In genomic region chr18:57004366-57005121, GRCh38 we compare ENCODE assay signal across 8 cellular contexts.
DNase-seq lines count a peak whose midpoint lies in the region; ATAC-seq and TF ChIP-seq lines count a peak whose summit lies in the region.

No MANE protein-coding gene starts in this region.

- TF ChIP-seq CTCF in osteocyte (IDR thresholded peaks at IDR 0.05) (no peak), testis (IDR thresholded peaks at IDR 0.05) (no peak)

- H3K27ac Mint-ChIP-seq in osteocyte (ENCODE audit: unreplicated experiment): peak overlapping the region; percentile 52

- intact Hi-C loops in testis (cut with DNase I; ENCODE audit: low total_unique reads): no loop called here

- no peak for TF ChIP-seq POLR2A in testis (IDR thresholded peaks at IDR 0.05)

- no peaks in the 10 kb centered on the region for H3K9me3 ChIP-seq in testis

- no peaks in the 10 kb centered on the region for H3K36me3 ChIP-seq in testis (ENCODE audit: low read depth, missing control alignments)

- no peak overlapping the region for H3K4me3 ChIP-seq in testis

- H3K4me3 Mint-ChIP-seq in osteocyte (ENCODE audit: unreplicated experiment): no peak overlapping the region

- H3K27me3 ChIP-seq in testis: no peaks in the 10 kb centered on the region

- H3K4me1 ChIP-seq in testis: peaks cover 11% of the 10 kb centered on the region

- no peak overlapping the region for H3K27ac ChIP-seq in testis

- 70 to 74% methylated on average over 5 of the region's 5 CpGs for WGBS in testis, 2 donors

- ATAC-seq in GM21737 (IDR thresholded peaks at IDR 0.05; ENCODE audit: unreplicated experiment): peak; percentile 92

- H3K9me3 Mint-ChIP-seq in osteocyte (ENCODE audit: unreplicated experiment): no peaks in the 10 kb centered on the region

- H3K4me1 Mint-ChIP-seq in osteocyte (ENCODE audit: unreplicated experiment): peaks cover 35% of the 10 kb centered on the region

- in situ Hi-C loops in KBM-7 (cut with MboI; ENCODE audit: low pct_unique_long_range_greater_than_20kb, low sequenced_read_pairs): no loop called here

- DNase-seq in NCI-H345 (lab: John Stamatoyannopoulos, UW): peak; percentile 50
- DNase-seq in NCI-H345 treated with DMSO at 0.1 percent for 48 hours (lab: John Stamatoyannopoulos, UW; ENCODE audit: unreplicated experiment): no peak
- peak; percentile 54 for DNase-seq in KBM-7
- DNase-seq in astrocyte of the hippocampus (ENCODE audit: low read depth, low spot score): peak; percentile 31
- no peak for DNase-seq in osteocyte (ENCODE audit: extremely low spot score, unreplicated experiment)
- DNase-seq in COLO668 (lab: John Stamatoyannopoulos, UW; ENCODE audit: unreplicated experiment): no peak
- DNase-seq in testis: no peak

- no peaks in the 10 kb centered on the region for H3K36me3 Mint-ChIP-seq in osteocyte (ENCODE audit: unreplicated experiment)

- H3K27me3 Mint-ChIP-seq in osteocyte (ENCODE audit: unreplicated experiment): no peaks in the 10 kb centered on the region

Comparison
In these comparisons a context has a peak if more than half of its experiments do, and no peak if none do; other contexts are left out.
1. DNase-seq: peak in NCI-H345 (single experiment), KBM-7 (single experiment) and astrocyte of the hippocampus (single experiment); none in NCI-H345 treated with DMSO at 0.1 percent for 48 hours (single experiment), osteocyte (single experiment), COLO668 (single experiment) and testis (single experiment).